In the genomic region with DNA sequence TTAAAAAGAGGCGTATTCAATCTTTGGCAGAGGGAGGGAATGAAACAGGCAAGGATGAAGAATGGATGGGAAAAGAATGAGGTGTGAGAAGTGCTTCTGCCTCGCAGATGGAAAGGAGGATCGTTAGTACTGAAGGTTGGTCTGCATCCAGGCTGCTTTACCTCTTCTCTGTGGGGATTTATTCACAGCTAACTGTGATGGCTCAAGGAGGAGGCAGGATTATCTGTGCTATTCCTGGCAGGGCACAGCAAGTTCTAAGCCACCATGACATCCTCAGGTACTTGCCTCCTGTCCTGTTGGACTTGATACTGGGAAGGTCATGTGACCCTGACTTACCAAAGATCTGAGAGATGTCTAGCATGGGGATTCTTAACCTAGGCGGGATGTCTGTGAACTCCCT, we compare ENCODE assay signal across 16 cellular contexts.
DNase-seq lines count a peak whose midpoint lies in the region; ATAC-seq, FAIRE-seq and TF ChIP-seq lines count a peak whose summit lies in the region.
"Had no signal": no experiment of that assay in that cellular context is flagged by ENCODE, and none has a peak within 500 bp of the region (broad histone marks: within the 10 kb centered on the region; RNA-seq: fewer than 3 reads in every experiment).

No MANE protein-coding gene starts in this region.

- TF ChIP-seq CTCF in WTC11 (IDR thresholded peaks at IDR 0.05): no peak

- ATAC-seq in WTC11: no peak

- peaks cover 6% of the 10 kb centered on the region; the same call in 1 of the 2 replicates for H3K9me3 Mint-ChIP-seq in WTC11
- H3K9me3 Mint-ChIP-seq in activated CD4-positive, alpha-beta memory T cell treated with anti-CD3 and anti-CD28 coated beads, Interleukin-2, amount 10 ng/mL, durations not matched to agents 7 days and 5 days: peaks cover 4% of the 10 kb centered on the region
- H3K9me3 Mint-ChIP-seq: H9 had no signal

- POLR2A ChIA-PET in WTC11 (lab: Charles Lee): no interaction called here
- POLR2A ChIA-PET in activated CD4-positive, alpha-beta memory T cell treated with anti-CD3 and anti-CD28 coated beads, Interleukin-2, amount 10 ng/mL, durations not matched to agents 7 days and 5 days (lab: Charles Lee): no interaction called here

- no peak overlapping the region for H3K27ac Mint-ChIP-seq in WTC11
- H3K27ac Mint-ChIP-seq in activated CD4-positive, alpha-beta memory T cell treated with anti-CD3 and anti-CD28 coated beads, Interleukin-2, amount 10 ng/mL, durations not matched to agents 7 days and 5 days: no peak overlapping the region
- H3K27ac Mint-ChIP-seq: CD14-positive monocyte had no signal

- H3K4me3 Mint-ChIP-seq in WTC11: no peak overlapping the region
- H3K4me3 Mint-ChIP-seq in activated CD4-positive, alpha-beta memory T cell treated with anti-CD3 and anti-CD28 coated beads, Interleukin-2, amount 10 ng/mL, durations not matched to agents 7 days and 5 days: no peak overlapping the region
- H3K4me3 Mint-ChIP-seq: CD14-positive monocyte; CD4-positive, alpha-beta memory T cell; H9 had no signal

- no peaks in the 10 kb centered on the region for H3K4me1 Mint-ChIP-seq in WTC11
- H3K4me1 Mint-ChIP-seq in activated CD4-positive, alpha-beta memory T cell treated with anti-CD3 and anti-CD28 coated beads, Interleukin-2, amount 10 ng/mL, durations not matched to agents 7 days and 5 days: no peaks in the 10 kb centered on the region
- H3K4me1 Mint-ChIP-seq: CD14-positive monocyte; CD4-positive, alpha-beta memory T cell; H9 had no signal

- TF ChIP-seq POLR2A in H54 (IDR thresholded peaks at IDR 0.05; ENCODE audit: low read depth, low read length): no peak

- CTCF ChIA-PET in WTC11 (lab: Charles Lee): interaction anchor here (1.0 kb wide), 1 partner anchor 343 kb away, joined by 3 read pairs; no protein-coding TSS in a partner anchor
- CTCF ChIA-PET in activated CD4-positive, alpha-beta memory T cell treated with anti-CD3 and anti-CD28 coated beads, Interleukin-2, amount 10 ng/mL, durations not matched to agents 7 days and 5 days (lab: Charles Lee): no interaction called here

- FAIRE-seq in H54 (lab: Jason Lieb, UNC): peak; percentile 33
- FAIRE-seq: HTR-8/SVneo had no signal

- peaks cover 2% of the 10 kb centered on the region; the same call in 1 of the 2 replicates for H3K36me3 Mint-ChIP-seq in WTC11
- peaks cover 17% of the 10 kb centered on the region for H3K36me3 Mint-ChIP-seq in activated CD4-positive, alpha-beta memory T cell treated with anti-CD3 and anti-CD28 coated beads, Interleukin-2, amount 10 ng/mL, durations not matched to agents 7 days and 5 days (ENCODE audit: low read depth)

- DNase-seq in H54 (ENCODE audit: insufficient read length, low spot score): no peak
- DNase-seq in WTC11 (ENCODE audit: low spot score): no peak
- DNase-seq in cerebellum (ENCODE audit: low spot score): peak; percentile 69
- no peak for DNase-seq in NCI-H1417 (lab: John Stamatoyannopoulos, UW)
- no peak for DNase-seq in NCI-H748 (lab: John Stamatoyannopoulos, UW; ENCODE audit: unreplicated experiment)
- DNase-seq in activated CD4-positive, alpha-beta memory T cell treated with anti-CD3 and anti-CD28 coated beads, Interleukin-2, amount 10 ng/mL, durations not matched to agents 7 days and 5 days: no peak
- DNase-seq in anterior cingulate cortex (lab: John Stamatoyannopoulos, UW): no peak
- DNase-seq: 8988T; CD4-positive, alpha-beta memory T cell; DMS153; DMS79; GF-D8; GOT3; H9 had no signal

- H3K27me3 Mint-ChIP-seq in WTC11 (ENCODE audit: low read depth): no peaks in the 10 kb centered on the region
- H3K27me3 Mint-ChIP-seq in activated CD4-positive, alpha-beta memory T cell treated with anti-CD3 and anti-CD28 coated beads, Interleukin-2, amount 10 ng/mL, durations not matched to agents 7 days and 5 days: peaks cover under 1% of the 10 kb centered on the region
- H3K27me3 Mint-ChIP-seq: CD4-positive, alpha-beta memory T cell had no signal

TF ChIP-seq in WTC11, 78 proteins besides CTCF, POLR2A, EP300 and RAD21:
- TF ChIP-seq, protein P1, sequence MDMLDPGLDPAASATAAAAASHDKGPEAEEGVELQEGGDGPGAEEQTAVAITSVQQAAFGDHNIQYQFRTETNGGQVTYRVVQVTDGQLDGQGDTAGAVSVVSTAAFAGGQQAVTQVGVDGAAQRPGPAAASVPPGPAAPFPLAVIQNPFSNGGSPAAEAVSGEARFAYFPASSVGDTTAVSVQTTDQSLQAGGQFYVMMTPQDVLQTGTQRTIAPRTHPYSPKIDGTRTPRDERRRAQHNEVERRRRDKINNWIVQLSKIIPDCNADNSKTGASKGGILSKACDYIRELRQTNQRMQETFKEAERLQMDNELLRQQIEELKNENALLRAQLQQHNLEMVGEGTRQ (CRISPR knock-in tag; IDR thresholded peaks at IDR 0.05): 0 out of 2 replicates have a peak, but pooled peaks have one; percentile 22
- no peak for TF ChIP-seq RORB (CRISPR knock-in tag; IDR thresholded peaks at IDR 0.05)
- no peak for TF ChIP-seq TP53 (CRISPR knock-in tag; IDR thresholded peaks at IDR 0.05)
TF ChIP-seq in WTC11: peak in this region for 1.
